ENCODE assay signal across 8 cellular contexts in genomic region chr7:42931834-42932651, GRCh38. TPM values are rescaled to one million over a fixed set of nuclear protein-coding genes. Genes with fewer than 3 reads are reported as not detected.
DNase-seq lines count a peak whose midpoint lies in the region; ATAC-seq and TF ChIP-seq lines count a peak whose summit lies in the region.

Gene MRPL32 (plus strand): TSS chr7:42932376. CDS start chr7:42932387, 11 bp downstream.
Gene PSMA2 (minus strand): TSS chr7:42932174. CDS start chr7:42932158, 16 bp downstream.

- in situ Hi-C loops in GM13976 (cut with MboI; ENCODE audit: low sequenced_read_pairs, unreplicated experiment), result loop anchor here (25.0 kb wide), 2 partner anchors 505 to 905 kb away; no protein-coding TSS in a partner anchor

- peaks cover 5 to 64% (median 45%) of the 10 kb centered on the region in 9 donors for H3K4me1 ChIP-seq in heart right ventricle
- H3K4me1 ChIP-seq in upper lobe of left lung, result peaks cover 31 to 57% (median 44%) of the 10 kb centered on the region in 4 donors

- intact Hi-C loops in T-helper 1 cell treated with Interleukin-12 subunit alpha and Interleukin-12 subunit beta and Interleukin-4 antibody, amounts not matched to agents 30 ng/mL and 1 ng/mL, for 36 hours (cut with micrococcal nuclease), result loop anchor here (1.0 to 5.0 kb wide), 14 partner anchors 20 to 1915 kb away; partner anchors contain the start of genes BLVRA, C7orf25, COA1 and MRPS24
- intact Hi-C loops in heart right ventricle (cut with DNase I), result loop anchor here in 5 of 10 donors (2.0 to 10.0 kb wide), 5 partner anchors 19 to 903 kb away; partner anchors contain the start of genes C7orf25 (in 2 of the 5) and COA1 (in 1 of the 5)
- intact Hi-C loops in posterior cingulate gyrus (cut with DNase I), result loop anchor here (1.0 to 10.0 kb wide), 2 partner anchors 20 to 793 kb away; partner anchors contain the start of genes C7orf25 and COA1

- H3K27ac ChIP-seq in heart right ventricle (peak within 1 kb of the TSS; percentile 71 to 93 (median 82)), upper lobe of left lung (peak within 1 kb of the TSS; percentile 87 to 89 (median 88))

- TF ChIP-seq CTCF in GM13976 (IDR thresholded peaks at IDR 0.05; ENCODE audit: borderline replicate concordance, control extremely low read depth, extremely low read depth, insufficient read depth, missing control alignments), result no peak
- no peak for TF ChIP-seq CTCF in heart right ventricle (IDR thresholded peaks at IDR 0.05)
- no peak for TF ChIP-seq CTCF in upper lobe of left lung (IDR thresholded peaks at IDR 0.05)

- H3K4me3 ChIP-seq in heart right ventricle (peak within 1 kb of the TSS; percentile 68 to 97 (median 90)), upper lobe of left lung (peak within 1 kb of the TSS; percentile 65 to 97 (median 84))

- H3K27me3 ChIP-seq in heart right ventricle (no peaks in the 10 kb centered on the region), upper lobe of left lung (no peaks in the 10 kb centered on the region)

- peak in 2 of 4 donors; percentile 70 to 78 for TF ChIP-seq POLR2A in upper lobe of left lung (IDR thresholded peaks at IDR 0.05)

- no peaks in the 10 kb centered on the region for H3K9me3 ChIP-seq in heart right ventricle
- no peaks in the 10 kb centered on the region for H3K9me3 ChIP-seq in upper lobe of left lung

- ATAC-seq in HG02870 (IDR thresholded peaks at IDR 0.05; ENCODE audit: unreplicated experiment) (peak; percentile 97), heart right ventricle (peak; percentile 100), upper lobe of left lung (ENCODE audit: low FRiP score in 2 of 2) (peak; percentile 100)

- peaks cover 0 to 33% (median 14%) of the 10 kb centered on the region in 9 donors for H3K36me3 ChIP-seq in heart right ventricle
- H3K36me3 ChIP-seq in upper lobe of left lung, result peaks cover 13 to 29% (median 17%) of the 10 kb centered on the region in 4 donors

- TF ChIP-seq EP300 in upper lobe of left lung (IDR thresholded peaks at IDR 0.05), result no peak

- DNase-seq in GM13976 (ENCODE audit: low spot score), result peak; percentile 93
- DNase-seq in NCI-H146 treated with DMSO at 0.1 percent for 48 hours (lab: John Stamatoyannopoulos, UW; ENCODE audit: unreplicated experiment), result peak; percentile 95
- DNase-seq in amniotic epithelial cell (ENCODE audit: low read depth), result peak; percentile 97
- peak; percentile 91 to 96 for DNase-seq in heart right ventricle
- peak; percentile 93 to 99 (median 96) for DNase-seq in posterior cingulate gyrus
- DNase-seq in upper lobe of left lung, result peak; percentile 95 to 98

- 0 to 1% methylated on average over 56 of the region's 56 CpGs for WGBS in heart right ventricle, 2 donors
- 1% methylated on average over 39 to 44 of the region's 56 CpGs for WGBS in upper lobe of left lung, 2 donors

RNA-seq across cellular contexts. Expression of gene MRPL32, which starts in this region (rescaled TPM):
- total RNA-seq in T-helper 1 cell treated with Interleukin-12 subunit alpha and Interleukin-12 subunit beta and Interleukin-4 antibody, amounts not matched to agents 30 ng/mL and 1 ng/mL, for 36 hours, result 56.4 and 56.8 TPM in 2 replicates
- total RNA-seq in heart right ventricle (10 to 100 TPM; 45.7 to 78.0 (median 57.0) TPM), upper lobe of left lung (10 to 100 TPM; 21.0 to 63.9 (median 42.3) TPM)
- polyA plus RNA-seq in heart right ventricle, result 10 to 100 TPM; 81.6 to 99.2 TPM

RNA-seq across cellular contexts. Expression of gene PSMA2, which starts in this region (rescaled TPM):
- 139 and 145 TPM in 2 replicates for total RNA-seq in T-helper 1 cell treated with Interleukin-12 subunit alpha and Interleukin-12 subunit beta and Interleukin-4 antibody, amounts not matched to agents 30 ng/mL and 1 ng/mL, for 36 hours
- total RNA-seq in heart right ventricle (100 to 1,000 TPM in 1 of 10 donors, 10 to 100 TPM in 9; 66.3 to 103 (median 77.1) TPM), upper lobe of left lung (10 to 100 TPM; 14.7 to 58.9 (median 42.8) TPM)
- 100 to 1,000 TPM in 1 of 2 donors, 10 to 100 TPM in 1; 32.4 to 154 TPM for polyA plus RNA-seq in heart right ventricle

Comparison
In these comparisons a context has a peak if more than half of its experiments do, and no peak if none do; other contexts are left out.
1. Peak in every context shown above with its lines: DNase-seq, ATAC-seq, H3K4me3 ChIP-seq and H3K27ac ChIP-seq.